ENCODE assay signal across 14 cellular contexts in the genomic region with DNA sequence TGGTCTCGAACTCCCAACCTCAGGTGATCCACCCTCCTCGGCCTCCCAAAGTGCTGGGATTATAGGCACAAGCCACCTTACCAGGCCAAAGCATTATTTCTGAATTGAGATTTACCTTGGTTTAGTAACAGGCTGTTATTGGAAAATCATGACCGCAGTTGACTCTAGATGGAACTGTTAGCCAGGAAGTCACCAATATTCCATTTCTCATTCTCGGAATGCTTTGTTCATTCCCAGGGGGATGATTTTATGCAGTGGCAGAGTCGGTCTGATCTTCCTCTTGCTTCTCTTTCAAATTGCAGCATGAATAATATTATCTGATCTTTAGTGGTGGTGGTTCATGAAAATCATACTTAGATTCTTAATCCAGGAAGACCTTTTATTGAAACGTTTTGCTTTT.
DNase-seq lines count a peak whose midpoint lies in the region; ATAC-seq and TF ChIP-seq lines count a peak whose summit lies in the region.
"Had no signal": no experiment of that assay in that cellular context is flagged by ENCODE, and none has a peak within 500 bp of the region (broad histone marks: within the 10 kb centered on the region; RNA-seq: fewer than 3 reads in every experiment).

No MANE protein-coding gene starts in this region.

- intact Hi-C loops in A673 (cut with micrococcal nuclease; ENCODE audit: unreplicated experiment) = loop anchor here (1.0 to 10.0 kb wide), 3 partner anchors 372 to 502 kb away; no protein-coding TSS in a partner anchor
- intact Hi-C loops in ascending aorta (cut with DNase I) = loop anchor here (5.0 to 10.0 kb wide), 4 partner anchors 152 to 449 kb away; no protein-coding TSS in a partner anchor
- intact Hi-C loops in vagina (cut with DNase I) = no loop called here

- H3K36me3 ChIP-seq in A673 (ENCODE audit: insufficient read depth, low read length, poor library complexity, severe bottlenecking) (no peaks in the 10 kb centered on the region), ascending aorta (no peaks in the 10 kb centered on the region), vagina (no peaks in the 10 kb centered on the region)

- no peaks in the 10 kb centered on the region for H3K9me3 ChIP-seq in A673 (ENCODE audit: low read depth, low read length, poor library complexity, severe bottlenecking)
- H3K9me3 ChIP-seq in ascending aorta = peaks cover 0 to 5% of the 10 kb centered on the region in 2 donors
- H3K9me3 ChIP-seq in vagina = no peaks in the 10 kb centered on the region
- H3K9me3 ChIP-seq: testis had no signal

- no peak for TF ChIP-seq POLR2A in vagina (IDR thresholded peaks at IDR 0.05)

- H3K4me1 ChIP-seq in A673 (ENCODE audit: insufficient read depth, low read length, poor library complexity, severe bottlenecking) (peaks cover 11% of the 10 kb centered on the region), ascending aorta (peaks cover 0 to 3% of the 10 kb centered on the region in 2 donors), vagina (no peaks in the 10 kb centered on the region)
- H3K4me1 ChIP-seq: testis had no signal

- H3K4me3 ChIP-seq in A673 (ENCODE audit: low read depth, low read length, poor library complexity, severe bottlenecking) (no peak overlapping the region), ascending aorta (peak overlapping the region in 1 of 2 donors; percentile 1), vagina (no peak overlapping the region)
- H3K4me3 ChIP-seq: testis had no signal

- POLR2A ChIA-PET in A673 (lab: Charles Lee; ENCODE audit: low non-redundant PET) = no interaction called here

- TF ChIP-seq CTCF in A673 (conservative IDR thresholded peaks at IDR 0.05; ENCODE audit: low read depth, low read length) = peak; percentile 43; the same call in 1 of the 2 replicates
- TF ChIP-seq CTCF in ascending aorta (IDR thresholded peaks at IDR 0.05) = peak; percentile 19 to 44 (median 28)
- TF ChIP-seq CTCF in vagina (IDR thresholded peaks at IDR 0.05) = no peak

- no TSS peak for BruUV-seq in A673 (replicated peaks; lab: Mats Ljungman, UMichigan)

- DNase-seq in A673 (ENCODE audit: low spot score) (peak; percentile 84), HCEC 1CT (peak; percentile 25), ascending aorta (ENCODE audit: low spot score in 2 of 2) (no peak), hepatic stellate cell (ENCODE audit: low spot score) (peak; percentile 48), vagina (ENCODE audit: extremely low spot score in 2 of 2) (no peak), NCI-H774 (lab: John Stamatoyannopoulos, UW) (no peak)
- DNase-seq: activated T-cell treated with anti-CD3 and anti-CD28 coated beads, Interleukin-2, amount 50 U/mL, for 1 hour; CD4-positive, alpha-beta T cell; foreskin melanocyte; RPMI8226; testis had no signal

- CTCF ChIA-PET in A673 (lab: Charles Lee) = interaction anchor here (1.1 kb wide), 1 partner anchor 371 kb away, joined by 3 read pairs; no protein-coding TSS in a partner anchor

- H3K27ac ChIP-seq in A673 (ENCODE audit: low read depth, low read length, poor library complexity, severe bottlenecking) (peak overlapping the region; percentile 49), ascending aorta (no peak overlapping the region), vagina (no peak overlapping the region)
- H3K27ac ChIP-seq: KMS-11, testis had no signal

- no peak for ATAC-seq in HG03280 (IDR thresholded peaks at IDR 0.05; ENCODE audit: unreplicated experiment)
- no peak for ATAC-seq in GM21786 (IDR thresholded peaks at IDR 0.05; ENCODE audit: unreplicated experiment)

- H3K27me3 ChIP-seq in A673 (replicated peaks; ENCODE audit: insufficient read depth, low read depth, low read length, poor library complexity) (no peaks in the 10 kb centered on the region), ascending aorta (no peaks in the 10 kb centered on the region), vagina (no peaks in the 10 kb centered on the region)
- H3K27me3 ChIP-seq: testis had no signal

Comparison
In these comparisons a context has a peak if more than half of its experiments do, and no peak if none do; other contexts are left out.
1. DNase-seq: peak in A673 (single experiment), HCEC 1CT (single experiment) and hepatic stellate cell (single experiment); none in ascending aorta (0 of 2), vagina (0 of 2) and NCI-H774 (single experiment).
2. CTCF ChIP-seq: peak in A673 (single experiment) and ascending aorta (3 of 3); none in vagina (0 of 3).